Comparison of ENCODE assay signal across 26 cellular contexts in genomic region chrX:80721186-80721585, GRCh38.
DNase-seq lines count a peak whose midpoint lies in the region; ATAC-seq, FAIRE-seq and TF ChIP-seq lines count a peak whose summit lies in the region.
"Had no signal": no experiment of that assay in that cellular context is flagged by ENCODE, and none has a peak within 500 bp of the region (broad histone marks: within the 10 kb centered on the region; RNA-seq: fewer than 3 reads in every experiment).

No MANE protein-coding gene starts in this region.

- H3K4me1 ChIP-seq in HepG2 (ENCODE audit: insufficient read depth, low read length) (no peaks in the 10 kb centered on the region), right lobe of liver (no peaks in the 10 kb centered on the region), astrocyte (ENCODE audit: insufficient read depth, low read length) (no peaks in the 10 kb centered on the region), pancreas (no peaks in the 10 kb centered on the region), stomach (no peaks in the 10 kb centered on the region)
- H3K4me1 ChIP-seq: BE2C, BLaER1 had no signal

- no peak overlapping the region for H3K4me3 ChIP-seq in HepG2 (replicated peaks in 1 of 3; ENCODE audit: insufficient read depth in 1 of 3, low read depth in 2 of 3, low read length in 3 of 3)
- H3K4me3 ChIP-seq in right lobe of liver = no peak overlapping the region
- H3K4me3 ChIP-seq in astrocyte (ENCODE audit: insufficient read depth, low read depth, low read length) = no peak overlapping the region
- H3K4me3 ChIP-seq in pancreas = no peak overlapping the region
- H3K4me3 ChIP-seq in MG63 = no peak overlapping the region
- no peak overlapping the region for H3K4me3 ChIP-seq in stomach
- H3K4me3 ChIP-seq: BLaER1, GM12878 had no signal

- H3K27ac Mint-ChIP-seq in astrocyte (ENCODE audit: unreplicated experiment) = no peak overlapping the region
- H3K27ac Mint-ChIP-seq: CD14-positive monocyte; CD4-positive, alpha-beta memory T cell; CD8-positive, alpha-beta memory T cell had no signal

- peaks cover 2% of the 10 kb centered on the region for H3K36me3 Mint-ChIP-seq in astrocyte (ENCODE audit: low read depth, unreplicated experiment)

- WGBS in HepG2 (ENCODE audit: low lambda C conversion rate) = 95% methylated on average over 1 of the region's 1 CpG
- WGBS in right lobe of liver (ENCODE audit: insufficient coverage, low coverage, low lambda C conversion rate, missing lambda C conversion rate) = 64% methylated on average over 1 of the region's 1 CpG
- WGBS in pancreas, 2 donors = 60 to 97% methylated on average over 1 of the region's 1 CpG
- 73 to 95% (median 91%) methylated on average over 1 of the region's 1 CpG for WGBS in stomach, 5 donors

- POLR2A ChIA-PET in HepG2 (lab: Yijun Ruan, JAX) = no interaction called here

- H3K9me3 ChIP-seq in HepG2 (ENCODE audit: low read length) (no peaks in the 10 kb centered on the region), right lobe of liver (no peaks in the 10 kb centered on the region), astrocyte (ENCODE audit: insufficient read depth, low read depth, low read length) (no peaks in the 10 kb centered on the region), pancreas (no peaks in the 10 kb centered on the region), MG63 (no peaks in the 10 kb centered on the region), stomach (no peaks in the 10 kb centered on the region)
- H3K9me3 ChIP-seq: BE2C, BLaER1 had no signal

- intact Hi-C loops in HepG2 (cut with micrococcal nuclease; ENCODE audit: unreplicated experiment) (no loop called here), right lobe of liver (cut with DNase I) (no loop called here), pancreas (cut with DNase I) (no loop called here), stomach (cut with DNase I; ENCODE audit: low total_unique reads) (no loop called here)

- H3K27me3 Mint-ChIP-seq in astrocyte (ENCODE audit: low read depth, unreplicated experiment) = no peaks in the 10 kb centered on the region
- H3K27me3 Mint-ChIP-seq: CD4-positive, alpha-beta memory T cell; CD4-positive, CD25-positive, alpha-beta regulatory T cell; CD8-positive, alpha-beta memory T cell had no signal

- H3K27ac ChIP-seq in HepG2 (ENCODE audit: extremely low read length, insufficient read depth, low read length) = no peak overlapping the region
- no peak overlapping the region for H3K27ac ChIP-seq in right lobe of liver
- H3K27ac ChIP-seq in astrocyte (ENCODE audit: low read depth, low read length) = no peak overlapping the region
- H3K27ac ChIP-seq in pancreas = no peak overlapping the region
- no peak overlapping the region for H3K27ac ChIP-seq in stomach
- H3K27ac ChIP-seq: 22Rv1, BLaER1 had no signal

- no peaks in the 10 kb centered on the region for H3K79me2 ChIP-seq in HepG2 (ENCODE audit: insufficient read depth, low read length)
- H3K79me2 ChIP-seq in astrocyte (ENCODE audit: insufficient read depth, low read length) = no peaks in the 10 kb centered on the region

- TF ChIP-seq POLR2A in HepG2 (IDR thresholded peaks at IDR 0.05; ENCODE audit: insufficient read depth in 1 of 2, low read depth in 2 of 2, low read length in 2 of 2) = no peak
- TF ChIP-seq POLR2A in right lobe of liver (IDR thresholded peaks at IDR 0.05) = no peak
- no peak for TF ChIP-seq POLR2A in stomach (IDR thresholded peaks at IDR 0.05)

- H3K4me3 Mint-ChIP-seq in astrocyte (ENCODE audit: unreplicated experiment) = no peak overlapping the region
- H3K4me3 Mint-ChIP-seq: CD14-positive monocyte; CD4-positive, alpha-beta memory T cell; CD4-positive, CD25-positive, alpha-beta regulatory T cell; CD8-positive, alpha-beta memory T cell had no signal

- TF ChIP-seq CTCF in HepG2 (CRISPR knock-in tag; IDR thresholded peaks at IDR 0.05) (no peak), right lobe of liver (IDR thresholded peaks at IDR 0.05) (no peak), astrocyte (IDR thresholded peaks at IDR 0.05; ENCODE audit: insufficient read depth, low read depth, low read length) (no peak), pancreas (IDR thresholded peaks at IDR 0.05) (no peak), stomach (IDR thresholded peaks at IDR 0.05) (no peak)

- CTCF ChIA-PET in HepG2 (lab: Yijun Ruan, JAX; ENCODE audit: low intra/inter-chr PET ratio, low total read pairs) = no interaction called here

- no peak for TF ChIP-seq RAD21 in HepG2 (CRISPR knock-in tag; IDR thresholded peaks at IDR 0.05)

- no TSS peak for BruUV-seq in HepG2 (replicated peaks; lab: Mats Ljungman, UMichigan)

- H3K4me1 Mint-ChIP-seq in astrocyte (ENCODE audit: low read depth, unreplicated experiment) = no peaks in the 10 kb centered on the region
- H3K4me1 Mint-ChIP-seq: CD14-positive monocyte; CD4-positive, alpha-beta memory T cell; CD4-positive, CD25-positive, alpha-beta regulatory T cell; CD8-positive, alpha-beta memory T cell had no signal

- TF ChIP-seq EP300 in HepG2 (IDR thresholded peaks at IDR 0.05; ENCODE audit: low read depth in 2 of 2, low read length in 2 of 2) (no peak), HepG2 (CRISPR knock-in tag; IDR thresholded peaks at IDR 0.05; ENCODE audit: borderline replicate concordance) (no peak), stomach (IDR thresholded peaks at IDR 0.05) (no peak)

- no peaks in the 10 kb centered on the region for H4K20me1 ChIP-seq in HepG2 (ENCODE audit: insufficient read depth, low read length)
- H4K20me1 ChIP-seq in astrocyte (ENCODE audit: insufficient read depth, low read length) = no peaks in the 10 kb centered on the region
- H4K20me1 ChIP-seq: BLaER1 had no signal

- H3K36me3 ChIP-seq in HepG2 (replicated peaks in 1 of 2; ENCODE audit: control insufficient read depth in 1 of 2, insufficient read depth in 2 of 2, low read length in 2 of 2) (no peaks in the 10 kb centered on the region), right lobe of liver (no peaks in the 10 kb centered on the region), astrocyte (ENCODE audit: insufficient read depth, low read length) (peaks cover 10% of the 10 kb centered on the region), pancreas (no peaks in the 10 kb centered on the region), MG63 (no peaks in the 10 kb centered on the region), stomach (peaks cover 0 to 63% (median 38%) of the 10 kb centered on the region in 4 donors)
- H3K36me3 ChIP-seq: BE2C had no signal

- H3K9me3 Mint-ChIP-seq in astrocyte (ENCODE audit: unreplicated experiment) = no peaks in the 10 kb centered on the region
- H3K9me3 Mint-ChIP-seq: CD14-positive monocyte; CD4-positive, alpha-beta memory T cell; CD4-positive, CD25-positive, alpha-beta regulatory T cell; CD8-positive, alpha-beta memory T cell had no signal

- H3K9ac ChIP-seq in HepG2 (ENCODE audit: insufficient read depth, low read depth, low read length) (no peak overlapping the region), astrocyte (ENCODE audit: low read length) (no peak overlapping the region)
- H3K9ac ChIP-seq: BLaER1 had no signal

- DNase-seq in HepG2 (ENCODE audit: low spot score) (no peak), right lobe of liver (no peak), astrocyte (ENCODE audit: low read depth) (no peak), pancreas (no peak), MG63 (no peak), stomach (no peak)
- DNase-seq: ACHN; BE2C; C1 segment of cervical spinal cord; CD4-positive, alpha-beta memory T cell; CD4-positive, CD25-positive, alpha-beta regulatory T cell; CD8-positive, alpha-beta memory T cell; COR-L47; DMS 273 treated with DMSO at 0.1 percent for 48 hours; DMS153; DMS53; DMS79; DND-41; EL; GDM1 had no signal

- in situ Hi-C loops in HepG2 (cut with HindIII; ENCODE audit: extremely low pct_ligation_motif_present, low pct_unique_long_range_greater_than_20kb) = no loop called here

- H3K4me2 ChIP-seq in HepG2 (ENCODE audit: low read depth, low read length) (no peak overlapping the region), astrocyte (ENCODE audit: low read length) (no peak overlapping the region)
- H3K4me2 ChIP-seq: BLaER1 had no signal

- no peaks in the 10 kb centered on the region for H3K27me3 ChIP-seq in HepG2 (ENCODE audit: control insufficient read depth in 1 of 2, insufficient read depth in 2 of 2, low read length in 2 of 2)
- H3K27me3 ChIP-seq in right lobe of liver = no peaks in the 10 kb centered on the region
- no peaks in the 10 kb centered on the region for H3K27me3 ChIP-seq in astrocyte (ENCODE audit: insufficient read depth, low read length)
- H3K27me3 ChIP-seq in pancreas = no peaks in the 10 kb centered on the region
- no peaks in the 10 kb centered on the region for H3K27me3 ChIP-seq in MG63
- no peaks in the 10 kb centered on the region for H3K27me3 ChIP-seq in stomach
- H3K27me3 ChIP-seq: BE2C had no signal

- ATAC-seq in HepG2 (no peak), right lobe of liver (no peak), pancreas (no peak)
- ATAC-seq: GM12878 had no signal

- H2AFZ ChIP-seq in HepG2 (ENCODE audit: low read length) (no peak overlapping the region), astrocyte (ENCODE audit: low read depth, low read length) (no peak overlapping the region)

- no peak for FAIRE-seq in HepG2 (lab: Jason Lieb, UNC)
- peak; percentile 54 for FAIRE-seq in astrocyte (lab: Jason Lieb, UNC)
- FAIRE-seq in pancreas (lab: Jason Lieb, UNC) = peak; percentile 49
- FAIRE-seq: GM12878, GM12892, GM18507 had no signal

TF ChIP-seq in HepG2, 621 proteins besides CTCF, POLR2A, EP300 and RAD21:
- TF ChIP-seq ZBTB10 (CRISPR knock-in tag; IDR thresholded peaks at IDR 0.05; ENCODE audit: borderline replicate concordance) = no peak
- peak; percentile 71 for TF ChIP-seq ATF7 (IDR thresholded peaks at IDR 0.05)
- no peak for TF ChIP-seq ATF7 (CRISPR knock-in tag; IDR thresholded peaks at IDR 0.05)
